11 cellular contexts compared by ENCODE assay signal in genomic region chr13:83333614-83334388, GRCh38.
DNase-seq lines count a peak whose midpoint lies in the region; ATAC-seq and TF ChIP-seq lines count a peak whose summit lies in the region.
"Had no signal": no experiment of that assay in that cellular context is flagged by ENCODE, and none has a peak within 500 bp of the region (broad histone marks: within the 10 kb centered on the region; RNA-seq: fewer than 3 reads in every experiment).

No MANE protein-coding gene starts in this region.

- no peak overlapping the region for H3K27ac ChIP-seq in PC-3 (ENCODE audit: low read length)
- H3K27ac ChIP-seq in osteoblast (ENCODE audit: low read depth, low read length) = no peak overlapping the region

- H3F3A ChIP-seq in PC-3 (ENCODE audit: low read length, unreplicated experiment) = no peaks in the 10 kb centered on the region

- H3K4me1 ChIP-seq in PC-3 (ENCODE audit: insufficient read depth, low read length) (peaks cover 9% of the 10 kb centered on the region), osteoblast (ENCODE audit: insufficient read depth, low read length) (no peaks in the 10 kb centered on the region)

- ATAC-seq in PC-3 = peak; percentile 54; the same call in 1 of the 2 replicates
- no peak for ATAC-seq in sciatic nerve
- no peak for ATAC-seq in HG02798 (IDR thresholded peaks at IDR 0.05; ENCODE audit: poor library complexity, unreplicated experiment)
- ATAC-seq: GM12878 had no signal

- no peaks in the 10 kb centered on the region for H3K36me3 ChIP-seq in PC-3 (ENCODE audit: low read depth, low read length)
- H3K36me3 ChIP-seq in osteoblast (ENCODE audit: insufficient read depth, low read length) = no peaks in the 10 kb centered on the region

- H3K79me2 ChIP-seq in PC-3 (ENCODE audit: low read length) (no peaks in the 10 kb centered on the region), osteoblast (ENCODE audit: insufficient read depth, low read length) (no peaks in the 10 kb centered on the region)

- H3K9ac ChIP-seq in PC-3 (ENCODE audit: low read length) = no peak overlapping the region

- BruUV-seq in PC-3 (replicated peaks; lab: Mats Ljungman, UMichigan) = no TSS peak

- H3K9me2 ChIP-seq in PC-3 (replicated peaks; ENCODE audit: low read length) = no peaks in the 10 kb centered on the region

- H2AFZ ChIP-seq in PC-3 (ENCODE audit: low read length) (0 out of 2 replicates have a peak overlapping the region, but pooled peaks have one; percentile 38), osteoblast (ENCODE audit: low read length) (no peak overlapping the region)

- H4K20me1 ChIP-seq in PC-3 (ENCODE audit: low read length) (no peaks in the 10 kb centered on the region), osteoblast (ENCODE audit: insufficient read depth, low read length) (no peaks in the 10 kb centered on the region)

- H3K9me3 ChIP-seq in PC-3 (ENCODE audit: low read length) = no peaks in the 10 kb centered on the region
- H3K9me3 ChIP-seq in osteoblast (ENCODE audit: low read depth, low read length) = no peaks in the 10 kb centered on the region

- H3K4me3 ChIP-seq in AG10803 (ENCODE audit: low read length) (no peak overlapping the region), PC-3 (ENCODE audit: low read length) (no peak overlapping the region), epithelial cell of esophagus (ENCODE audit: low read length) (no peak overlapping the region), osteoblast (ENCODE audit: insufficient read depth, low read length) (no peak overlapping the region)
- H3K4me3 ChIP-seq: GM12878 had no signal

- intact Hi-C loops in PC-3 (cut with micrococcal nuclease) = no loop called here
- intact Hi-C loops in sciatic nerve (cut with DNase I) = no loop called here

- CTCF ChIA-PET in PC-3 (lab: Charles Lee) = no interaction called here

- H3K4me2 ChIP-seq in PC-3 (ENCODE audit: low read length) = peak overlapping the region; percentile 19; the same call in 1 of the 2 replicates
- no peak overlapping the region for H3K4me2 ChIP-seq in osteoblast (ENCODE audit: insufficient read depth, low read length)

- no peaks in the 10 kb centered on the region for H3K27me3 ChIP-seq in PC-3 (ENCODE audit: low read length)
- no peaks in the 10 kb centered on the region for H3K27me3 ChIP-seq in osteoblast (ENCODE audit: insufficient read depth, low read length)

- peak; percentile 5 for DNase-seq in AG10803 (ENCODE audit: low read depth)
- DNase-seq in PC-3 = peak; percentile 46
- peak; percentile 26 for DNase-seq in epithelial cell of esophagus (ENCODE audit: low read depth)
- peak; percentile 27 for DNase-seq in osteoblast (ENCODE audit: insufficient read length, low spot score, missing footprints)
- DNase-seq in sciatic nerve (ENCODE audit: low spot score) = no peak
- no peak for DNase-seq in 8988T
- DNase-seq: DMS53, GOT3, H9 had no signal

- POLR2A ChIA-PET in PC-3 (lab: Charles Lee; ENCODE audit: unreplicated experiment) = no interaction called here

- TF ChIP-seq CTCF in AG10803 (conservative IDR thresholded peaks at IDR 0.05; ENCODE audit: low read length) (no peak), PC-3 (conservative IDR thresholded peaks at IDR 0.05; ENCODE audit: low read depth, low read length) (no peak), epithelial cell of esophagus (IDR thresholded peaks at IDR 0.05; ENCODE audit: insufficient read depth, low read depth, low read length, missing control alignments) (no peak), osteoblast (IDR thresholded peaks at IDR 0.05; ENCODE audit: extremely low read depth, low read depth, low read length) (no peak)

Comparison
In these comparisons a context has a peak if more than half of its experiments do, and no peak if none do; other contexts are left out.
1. DNase-seq: peak in AG10803 (single experiment), PC-3 (single experiment), epithelial cell of esophagus (single experiment) and osteoblast (single experiment); none in sciatic nerve (single experiment) and 8988T (single experiment).